27 cellular contexts compared by ENCODE assay signal in genomic region chr14:48598458-48598857, GRCh38.
"Had no signal": no experiment of that assay in that cellular context is flagged by ENCODE, and none has a peak within 500 bp of the region (broad histone marks: within the 10 kb centered on the region; RNA-seq: fewer than 3 reads in every experiment).

No MANE protein-coding gene starts in this region.

- H3K27me3 ChIP-seq: neural progenitor cell, ovary, right lobe of liver, sigmoid colon, stomach, thyroid gland, tibial nerve, upper lobe of left lung, vagina had no signal

- ATAC-seq: psoas muscle; right cardiac atrium; right lobe of liver; stimulated activated effector memory CD8-positive, alpha-beta T cell treated with anti-CD3 and anti-CD28 coated beads, Interleukin-12 subunit alpha, Interleukin-12 subunit beta, amount 100 ng/mL, for 72 hours; stimulated activated naive B cell treated with anti-CD40 and anti-IgM and Interleukin-4, amounts not matched to agents 10 μg/mL and 1 μg/mL and 100 μg/mL, for 72 hours had no signal

- H3K4me3 Mint-ChIP-seq: nephron; neural progenitor cell; stimulated activated effector memory CD8-positive, alpha-beta T cell treated with anti-CD3 and anti-CD28 coated beads, Interleukin-12 subunit alpha, Interleukin-12 subunit beta, amount 100 ng/mL, for 72 hours; stimulated activated naive B cell treated with anti-CD40 and anti-IgM and Interleukin-4, amounts not matched to agents 10 μg/mL and 1 μg/mL and 100 μg/mL, for 72 hours; stimulated activated naive CD8-positive, alpha-beta T cell treated with anti-CD3 and anti-CD28 coated beads, Interleukin-15, Interleukin-2, amounts not matched to agents 100 ng/mL and 50 ng/mL, for 24 hours had no signal

- H3K9me3 ChIP-seq: ovary, psoas muscle, right lobe of liver, sigmoid colon, thoracic aorta, thyroid gland, upper lobe of left lung, vagina had no signal

- H3K4me3 ChIP-seq: neural progenitor cell, ovary, psoas muscle, right lobe of liver, sigmoid colon, stomach, thoracic aorta, thyroid gland, tibial nerve, upper lobe of left lung, vagina had no signal

- H3K27ac ChIP-seq: neural progenitor cell, ovary, parathyroid adenoma, psoas muscle, right lobe of liver, sigmoid colon, stomach, thoracic aorta, thyroid gland, tibial nerve, upper lobe of left lung, vagina had no signal

- H3K4me1 ChIP-seq: parathyroid adenoma, psoas muscle, right lobe of liver, sigmoid colon, stomach, thyroid gland, tibial nerve, upper lobe of left lung, vagina had no signal

- DNase-seq: occipital lobe; ovary; posterior cingulate gyrus; psoas muscle; right cardiac atrium; right lobe of liver; sigmoid colon; small intestine; stimulated activated CD4-positive, alpha-beta T cell treated with anti-CD3 and anti-CD28 coated beads, Interleukin-15, amount 100 ng/mL, for 24 hours; stimulated activated CD4-positive, alpha-beta T cell treated with anti-CD3 and anti-CD28 coated beads, Interleukin-2, amount 100 ng/mL, for 24 hours; stimulated activated CD4-positive, alpha-beta T cell treated with anti-CD3 and anti-CD28 coated beads, Interleukin-2, amount 100 ng/mL, for 48 hours; stimulated activated CD4-positive, alpha-beta T cell treated with anti-CD3 and anti-CD28 coated beads, Interleukin-4, amount 100 ng/mL, for 24 hours; stimulated activated naive B cell treated with anti-CD40 and anti-IgM and Interleukin-4, amounts not matched to agents 10 μg/mL and 1 μg/mL and 100 μg/mL, for 72 hours; stimulated activated naive CD4-positive, alpha-beta T cell treated with Interleukin-2 at 50 U/mL for 16 hours; stomach; thyroid gland; trophoblast cell had no signal

- H3K27ac Mint-ChIP-seq: nephron; neural progenitor cell; stimulated activated effector memory CD8-positive, alpha-beta T cell treated with anti-CD3 and anti-CD28 coated beads, Interleukin-12 subunit alpha, Interleukin-12 subunit beta, amount 100 ng/mL, for 72 hours; stimulated activated naive B cell treated with anti-CD40 and anti-IgM and Interleukin-4, amounts not matched to agents 10 μg/mL and 1 μg/mL and 100 μg/mL, for 72 hours; stimulated activated naive CD8-positive, alpha-beta T cell treated with anti-CD3 and anti-CD28 coated beads, Interleukin-15, Interleukin-2, amounts not matched to agents 100 ng/mL and 50 ng/mL, for 24 hours had no signal

- H3K27me3 Mint-ChIP-seq: progenitor cell of endocrine pancreas; stimulated activated naive B cell treated with anti-CD40 and anti-IgM and Interleukin-4, amounts not matched to agents 10 μg/mL and 1 μg/mL and 100 μg/mL, for 72 hours; stimulated activated naive CD8-positive, alpha-beta T cell treated with anti-CD3 and anti-CD28 coated beads, Interleukin-15, Interleukin-2, amounts not matched to agents 100 ng/mL and 50 ng/mL, for 24 hours had no signal

- H3K36me3 ChIP-seq: neural progenitor cell, ovary, right lobe of liver, sigmoid colon, stomach, thoracic aorta, thyroid gland, tibial nerve, upper lobe of left lung, vagina had no signal

- H3K9me3 Mint-ChIP-seq: nephron; stimulated activated naive CD8-positive, alpha-beta T cell treated with anti-CD3 and anti-CD28 coated beads, Interleukin-15, Interleukin-2, amounts not matched to agents 100 ng/mL and 50 ng/mL, for 24 hours had no signal

- H3K4me1 Mint-ChIP-seq: nephron; stimulated activated effector memory CD8-positive, alpha-beta T cell treated with anti-CD3 and anti-CD28 coated beads, Interleukin-12 subunit alpha, Interleukin-12 subunit beta, amount 100 ng/mL, for 72 hours; stimulated activated naive B cell treated with anti-CD40 and anti-IgM and Interleukin-4, amounts not matched to agents 10 μg/mL and 1 μg/mL and 100 μg/mL, for 72 hours had no signal

- H3K36me3 Mint-ChIP-seq: neural progenitor cell; stimulated activated effector memory CD8-positive, alpha-beta T cell treated with anti-CD3 and anti-CD28 coated beads, Interleukin-12 subunit alpha, Interleukin-12 subunit beta, amount 100 ng/mL, for 72 hours; stimulated activated naive B cell treated with anti-CD40 and anti-IgM and Interleukin-4, amounts not matched to agents 10 μg/mL and 1 μg/mL and 100 μg/mL, for 72 hours had no signal
